Comparison of ENCODE assay signal across 27 cellular contexts in genomic region chr18:42883177-42883576, GRCh38.
"Had no signal": no experiment of that assay in that cellular context is flagged by ENCODE, and none has a peak within 500 bp of the region (broad histone marks: within the 10 kb centered on the region; RNA-seq: fewer than 3 reads in every experiment).

No MANE protein-coding gene starts in this region.

- H3K4me1 ChIP-seq: breast epithelium, foreskin keratinocyte, heart left ventricle, pancreas, prostate gland had no signal

- H3K36me3 ChIP-seq: breast epithelium, heart left ventricle, pancreas, prostate gland, thoracic aorta had no signal

- H3K27ac ChIP-seq: breast epithelium, foreskin keratinocyte, heart left ventricle, pancreas, prostate gland, skin epidermis, thoracic aorta had no signal

- ATAC-seq: activated CD4-positive, alpha-beta T cell treated with anti-CD3 and anti-CD28 coated beads for 36 hours; activated naive CD4-positive, alpha-beta T cell treated with anti-CD3 and anti-CD28 coated beads, Interleukin-2, amount 50 U/mL, for 72 hours; activated T-cell treated with anti-CD3 and anti-CD28 coated beads, Interleukin-2, amount 50 U/mL, for 72 hours; esophagus mucosa; foreskin keratinocyte; heart left ventricle; naive thymus-derived CD4-positive, alpha-beta T cell; pancreas; sciatic nerve; stimulated activated effector memory CD8-positive, alpha-beta T cell treated with anti-CD3 and anti-CD28 coated beads, Interleukin-12 subunit alpha, Interleukin-12 subunit beta, amount 100 ng/mL, for 72 hours had no signal

- H3K4me3 ChIP-seq: breast epithelium, heart left ventricle, pancreas, prostate gland, skin epidermis, thoracic aorta had no signal

- DNase-seq: activated CD4-positive, alpha-beta T cell treated with anti-CD3 and anti-CD28 coated beads for 36 hours; activated CD4-positive, alpha-beta T cell treated with anti-CD3 and anti-CD28 coated beads, Interleukin-2, amount 50 U/mL, for 4 hours; activated CD4-positive, CD25-positive, alpha-beta regulatory T cell; activated naive CD4-positive, alpha-beta T cell; activated T-cell treated with anti-CD3 and anti-CD28 coated beads for 4 hours; activated T-cell treated with anti-CD3 and anti-CD28 coated beads, Interleukin-2, amount 50 U/mL, for 72 hours; central memory CD4-positive, alpha-beta T cell; endodermal cell; foreskin keratinocyte; heart left ventricle; hypothalamus; mammary epithelial cell; naive thymus-derived CD4-positive, alpha-beta T cell; nucleus accumbens; pancreas; retina; stimulated activated CD4-positive, alpha-beta T cell treated with anti-CD3 and anti-CD28 coated beads, Interleukin-4, amount 100 ng/mL, for 24 hours; trophoblast cell had no signal

- H3K27me3 ChIP-seq: breast epithelium, foreskin keratinocyte, heart left ventricle, pancreas had no signal

- H3K9me3 ChIP-seq: breast epithelium, heart left ventricle, pancreas, prostate gland, thoracic aorta had no signal

- FAIRE-seq: pancreas, urothelium cell line had no signal
